ENCODE assay signal across 1 cellular context in genomic region chr1:108691886-108692723, GRCh38.
A peak's percentile ranks its signal among the peaks of the same experiment; 100 is the strongest.
TF ChIP-seq lines count a peak whose summit lies in the region.

Gene PRPF38B, plus strand, starts transcription at chr1:108692310. Its CDS starts 282 bp downstream, at chr1:108692592.

TF ChIP-seq in HCT116, 20 proteins besides CTCF, POLR2A, EP300 and RAD21 (continued from another document):
- no peak for TF ChIP-seq REST (IDR thresholded peaks at IDR 0.05; ENCODE audit: low read depth)
- peak; percentile 58; the same call in 1 of the 2 replicates for TF ChIP-seq CBX3 (IDR thresholded peaks at IDR 0.05; ENCODE audit: low read depth)
